ENCODE assay signal across 1 cellular context in genomic region chr7:73770860-73771665, GRCh38.
TF ChIP-seq lines count a peak whose summit lies in the region.

No MANE protein-coding gene starts in this region.

TF ChIP-seq in GM23338, 12 proteins besides CTCF, POLR2A, EP300 and RAD21 (continued from another document):
- no peak for TF ChIP-seq ZNF331 (CRISPR knock-in tag; IDR thresholded peaks at IDR 0.05; ENCODE audit: low read depth)
- no peak for TF ChIP-seq EZH2 (IDR thresholded peaks at IDR 0.05; ENCODE audit: low read depth, unreplicated experiment)
- no peak for TF ChIP-seq REST (IDR thresholded peaks at IDR 0.05; ENCODE audit: unreplicated experiment)
- no peak for TF ChIP-seq JUNB (IDR thresholded peaks at IDR 0.05; ENCODE audit: unreplicated experiment)
- no peak for TF ChIP-seq POLR2AphosphoS5 (IDR thresholded peaks at IDR 0.05; ENCODE audit: low read depth)
- TF ChIP-seq EZH2phosphoT487 (IDR thresholded peaks at IDR 0.05; ENCODE audit: unreplicated experiment): no peak
- no peak for TF ChIP-seq ETS1 (IDR thresholded peaks at IDR 0.05)
TF ChIP-seq in GM23338: peak in this region for 0.
